Comparison of ENCODE assay signal across 8 cellular contexts in the genomic region with DNA sequence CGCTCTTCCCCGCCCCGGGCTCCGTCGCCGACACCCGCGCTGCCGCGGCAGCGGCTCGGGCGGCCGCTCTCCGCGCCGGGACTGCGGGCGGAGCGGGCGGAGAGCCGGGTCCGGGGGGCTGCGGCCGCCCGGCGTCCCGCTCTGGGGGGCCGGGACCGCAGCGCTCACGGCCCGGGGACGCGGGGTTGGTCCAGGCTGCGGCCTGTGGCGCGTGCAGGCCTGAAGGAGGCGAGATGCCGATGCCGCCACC. TPM values are rescaled to one million over a fixed set of nuclear protein-coding genes. Genes with fewer than 3 reads are reported as not detected.
DNase-seq lines count a peak whose midpoint lies in the region; ATAC-seq and TF ChIP-seq lines count a peak whose summit lies in the region.

No MANE protein-coding gene starts in this region.

- in situ Hi-C loops in GM23248 (cut with MboI), result no loop called here

- H4K20me1 ChIP-seq in GM23248 (ENCODE audit: insufficient read depth), result no peaks in the 10 kb centered on the region

- no peak for TF ChIP-seq CTCF in stomach (IDR thresholded peaks at IDR 0.05)

- H3K9me3 ChIP-seq in GM23248 (ENCODE audit: low read depth) (no peaks in the 10 kb centered on the region), iPS-18c (ENCODE audit: control insufficient read depth, insufficient read depth, low read length) (no peaks in the 10 kb centered on the region), stomach (no peaks in the 10 kb centered on the region)

- H3K36me3 ChIP-seq in GM23248 (ENCODE audit: low read depth) (no peaks in the 10 kb centered on the region), stomach (peaks cover 0 to 8% (median 6%) of the 10 kb centered on the region in 4 donors)

- H3K27me3 ChIP-seq in GM23248 (replicated peaks; ENCODE audit: insufficient read depth) (no peaks in the 10 kb centered on the region), stomach (no peaks in the 10 kb centered on the region)

- 0% methylated on average over 21 of the region's 41 CpGs; no CpG with 5 or more reads in 1 of the 2 experiments for WGBS in GM23248 (ENCODE audit: low coverage in 1 of 2, low lambda C conversion rate in 2 of 2, missing lambda C conversion rate in 2 of 2), 2 experiments
- WGBS in adipose tissue, 3 donors, result 1% methylated on average over 24 to 41 of the region's 41 CpGs
- 0 to 1% (median 0%) methylated on average over 1 to 41 of the region's 41 CpGs; no CpG with 5 or more reads in 1 of the 5 donors for WGBS in stomach, 5 donors

- ATAC-seq in GM19395 (IDR thresholded peaks at IDR 0.05; ENCODE audit: unreplicated experiment) (no peak), GM21515 (IDR thresholded peaks at IDR 0.05; ENCODE audit: unreplicated experiment) (no peak)

- no peak for TF ChIP-seq POLR2A in stomach (IDR thresholded peaks at IDR 0.05)

- H3K9ac ChIP-seq in GM23248, result peak overlapping the region; percentile 70

- peak overlapping the region; percentile 84 for H3K4me3 ChIP-seq in GM23248
- peak overlapping the region; percentile 71 for H3K4me3 ChIP-seq in iPS-18c (ENCODE audit: insufficient read depth, low read depth, low read length)
- H3K4me3 ChIP-seq in stomach, result peak overlapping the region; percentile 80 to 93 (median 86)

- peak overlapping the region; percentile 93 for H3K4me2 ChIP-seq in GM23248 (ENCODE audit: unreplicated experiment)

- H3K9me2 ChIP-seq in GM23248 (ENCODE audit: insufficient read depth), result no peaks in the 10 kb centered on the region

- intact Hi-C loops in stomach (cut with DNase I; ENCODE audit: low total_unique reads), result no loop called here

- H3F3A ChIP-seq in GM23248 (ENCODE audit: insufficient read depth), result no peaks in the 10 kb centered on the region

- DNase-seq in GM23248 (no peak), stomach (no peak), SKM-1 treated with dmso at 0.1 percent for 144 hours (lab: John Stamatoyannopoulos, UW; ENCODE audit: unreplicated experiment) (no peak), OCI-M1 (lab: John Stamatoyannopoulos, UW) (no peak)

- H3K4me1 ChIP-seq in GM23248 (ENCODE audit: insufficient read depth) (0 out of 2 replicates have a peak, but pooled peaks cover 8% of the 10 kb centered on the region), stomach (peaks cover 11 to 53% (median 32%) of the 10 kb centered on the region in 4 donors)

- TF ChIP-seq EP300 in stomach (IDR thresholded peaks at IDR 0.05), result no peak

- H3K79me2 ChIP-seq in GM23248 (ENCODE audit: insufficient read depth), result no peaks in the 10 kb centered on the region

- H3K27ac ChIP-seq in GM23248 (peak overlapping the region; percentile 35; the same call in 1 of the 2 replicates), adipose tissue (ENCODE audit: low read depth, low read length) (peak overlapping the region; percentile 43), stomach (peak overlapping the region; percentile 91 to 98 (median 97))

- peak overlapping the region; percentile 87 for H2AFZ ChIP-seq in GM23248

RNA-seq across cellular contexts. Expression of a gene that starts 0.5 kb away (rescaled TPM):
- total RNA-seq in GM23248 (2014; rRNA removed; shearing (Covaris generic)), result 8.0 and 13.1 TPM in 2 replicates
- polyA plus RNA-seq in GM23248 (2016; fragmentation: Nextera tagmentation; extraction: Ambion mirVana) (5.8 and 7.0 TPM in 2 replicates), adipose tissue (10 to 100 TPM in 1 of 3 donors, 1 to 10 TPM in 2; 4.7 to 11.8 (median 6.3) TPM), stomach (10 to 100 TPM; 10.7 to 17.8 (median 15.8) TPM)
- total RNA-seq in stomach, result 10 to 100 TPM; 22.8 to 94.5 (median 64.9) TPM

Comparison
In these comparisons a context has a peak if more than half of its experiments do, and no peak if none do; other contexts are left out.
1. H3K27ac ChIP-seq: peak in every context shown above with its lines; median percentile 97 in stomach; 43 in adipose tissue; 35 in GM23248.